25 cellular contexts compared by ENCODE assay signal in the genomic region with DNA sequence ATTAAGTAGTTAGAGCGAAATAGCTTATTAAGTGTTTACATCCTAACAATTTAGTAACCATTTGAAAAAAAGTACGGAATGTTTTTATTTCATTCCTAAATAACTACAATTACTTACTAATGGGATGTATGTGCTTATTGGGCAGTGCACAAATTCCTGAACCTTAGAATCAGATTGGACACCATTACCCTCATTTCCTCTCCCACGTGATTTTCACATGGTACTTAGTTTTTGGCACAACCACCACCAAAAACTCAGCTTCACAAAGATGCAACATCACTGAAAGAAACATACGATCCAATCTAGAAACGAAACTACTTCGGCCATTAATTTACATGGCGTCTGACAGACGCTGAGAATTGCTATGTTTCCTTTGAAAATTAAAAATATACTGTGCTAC.
DNase-seq lines count a peak whose midpoint lies in the region; ATAC-seq and TF ChIP-seq lines count a peak whose summit lies in the region.
"Had no signal": no experiment of that assay in that cellular context is flagged by ENCODE, and none has a peak within 500 bp of the region (broad histone marks: within the 10 kb centered on the region; RNA-seq: fewer than 3 reads in every experiment).

No MANE protein-coding gene starts in this region.

- peak overlapping the region; percentile 47 for H3K27ac ChIP-seq in left ventricle myocardium inferior (replicated peaks)
- H3K27ac ChIP-seq in prostate gland, result peak overlapping the region; percentile 13 to 33
- H3K27ac ChIP-seq in transverse colon, result peak overlapping the region; percentile 36 to 66 (median 58)
- H3K27ac ChIP-seq: 22Rv1, PC-9 had no signal

- H3K4me3 ChIP-seq in left ventricle myocardium inferior (no peak overlapping the region), prostate gland (no peak overlapping the region), transverse colon (no peak overlapping the region)
- H3K4me3 ChIP-seq: GM23338, MG63, PC-9 had no signal

- H3K4me1 ChIP-seq in left ventricle myocardium inferior, result peaks cover 14% of the 10 kb centered on the region
- no peaks in the 10 kb centered on the region for H3K4me1 ChIP-seq in prostate gland (replicated peaks)
- H3K4me1 ChIP-seq in transverse colon, result peaks cover 12 to 38% (median 21%) of the 10 kb centered on the region in 4 donors

- TF ChIP-seq CTCF in left ventricle myocardium inferior (IDR thresholded peaks at IDR 0.05; ENCODE audit: borderline replicate concordance), result no peak
- TF ChIP-seq CTCF in prostate gland (IDR thresholded peaks at IDR 0.05), result no peak
- TF ChIP-seq CTCF in transverse colon (IDR thresholded peaks at IDR 0.05), result no peak

- H3K36me3 ChIP-seq in left ventricle myocardium inferior (no peaks in the 10 kb centered on the region), prostate gland (no peaks in the 10 kb centered on the region), transverse colon (no peaks in the 10 kb centered on the region)
- H3K36me3 ChIP-seq: MG63 had no signal

- no peak for TF ChIP-seq EP300 in transverse colon (IDR thresholded peaks at IDR 0.05; ENCODE audit: low read depth)

- intact Hi-C loops in left ventricle myocardium inferior (cut with micrococcal nuclease) (no loop called here), Right ventricle myocardium superior (cut with DNase I) (no loop called here), prostate gland (cut with DNase I) (no loop called here), transverse colon (cut with DNase I; ENCODE audit: low total_unique reads) (no loop called here)

- H3K27me3 ChIP-seq in left ventricle myocardium inferior (ENCODE audit: low read depth), result no peaks in the 10 kb centered on the region
- no peaks in the 10 kb centered on the region for H3K27me3 ChIP-seq in prostate gland (replicated peaks; ENCODE audit: insufficient read depth)
- no peaks in the 10 kb centered on the region for H3K27me3 ChIP-seq in transverse colon
- H3K27me3 ChIP-seq: MG63 had no signal

- in situ Hi-C loops in transverse colon (cut with MboI; ENCODE audit: low pct_ligation_motif_present in 1 of 4, low pct_unique_long_range_greater_than_20kb in 1 of 4, low sequenced_read_pairs in 3 of 4), result no loop called here

- TF ChIP-seq POLR2A in prostate gland (IDR thresholded peaks at IDR 0.05), result no peak
- no peak for TF ChIP-seq POLR2A in transverse colon (IDR thresholded peaks at IDR 0.05)

- DNase-seq in left ventricle myocardium inferior (no peak), Right ventricle myocardium superior (no peak), prostate gland (ENCODE audit: low spot score) (no peak), transverse colon (no peak), glomerular visceral epithelial cell (ENCODE audit: extremely low spot score) (no peak), HuH-7.5 (ENCODE audit: low spot score) (no peak), NCI-H524 (lab: John Stamatoyannopoulos, UW) (no peak)
- DNase-seq: ACHN; DMS153; DND-41; H9; IMR-90; KG1; NCI-H1105 treated with DMSO at 0.1 percent for 48 hours; NCI-H146; NCI-H2029; NCI-H446; NCI-H526; NK-92 treated with Interleukin-12 subunit alpha and Interleukin-12 subunit beta, amount 100 ng/mL, for 24 hours; PC-9 had no signal

- H3K9me3 ChIP-seq in left ventricle myocardium inferior (replicated peaks), result no peaks in the 10 kb centered on the region
- H3K9me3 ChIP-seq in prostate gland, result no peaks in the 10 kb centered on the region
- no peaks in the 10 kb centered on the region for H3K9me3 ChIP-seq in transverse colon
- H3K9me3 ChIP-seq: MG63 had no signal

- WGBS in prostate gland, result 90% methylated on average over 8 of the region's 8 CpGs
- WGBS in transverse colon (ENCODE audit: low coverage in 1 of 2), 2 donors, result 80 to 81% methylated on average over 7 to 8 of the region's 8 CpGs

- no peak for ATAC-seq in Right ventricle myocardium superior (ENCODE audit: poor library complexity)
- no peak for ATAC-seq in HG03280 (IDR thresholded peaks at IDR 0.05; ENCODE audit: unreplicated experiment)
- ATAC-seq: GM23338, Right ventricle myocardium inferior had no signal
